9 cellular contexts compared by ENCODE assay signal in the genomic region with DNA sequence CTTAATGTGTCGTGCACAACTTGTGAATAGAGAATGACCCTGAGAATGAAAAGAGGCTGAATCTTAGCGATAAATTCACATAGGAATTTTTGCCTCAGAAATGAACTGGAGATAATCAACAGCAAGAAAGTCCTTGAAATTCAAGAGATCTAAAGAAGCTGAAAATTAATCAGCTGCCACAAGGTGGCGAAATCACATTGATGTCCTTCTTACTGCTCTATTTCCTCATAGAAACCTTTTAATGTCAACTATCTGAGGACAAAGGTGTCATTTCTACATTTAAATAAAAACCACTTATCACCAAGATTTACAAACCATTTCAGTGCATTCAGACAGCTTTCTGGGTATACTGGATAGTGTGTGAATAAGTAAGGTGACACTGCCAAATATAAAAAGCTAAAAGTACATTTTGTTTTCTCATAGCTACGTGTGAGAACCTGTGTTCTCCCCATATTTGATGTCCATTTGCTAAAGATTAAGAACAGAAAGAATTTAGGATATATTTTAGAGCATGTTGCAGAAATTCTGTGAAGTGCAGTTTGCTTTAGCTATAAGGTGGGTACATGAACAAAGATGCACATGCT.
A peak's percentile ranks its signal among the peaks of the same experiment; 100 is the strongest.
DNase-seq lines count a peak whose midpoint lies in the region; ATAC-seq, FAIRE-seq and TF ChIP-seq lines count a peak whose summit lies in the region.
"Had no signal": no experiment of that assay in that cellular context is flagged by ENCODE, and none has a peak within 500 bp of the region (broad histone marks: within the 10 kb centered on the region; RNA-seq: fewer than 3 reads in every experiment).

No MANE protein-coding gene starts in this region.

- no peak for TF ChIP-seq POLR2A in K562 (conservative IDR thresholded peaks at IDR 0.05)

- TF ChIP-seq EP300 in K562 (IDR thresholded peaks at IDR 0.05; ENCODE audit: low read length): no peak

- H3K9me1 ChIP-seq in K562 (ENCODE audit: control insufficient read depth, insufficient read depth, low read length): no peaks in the 10 kb centered on the region

- no peaks in the 10 kb centered on the region for H3K36me3 Mint-ChIP-seq in activated CD8-positive, alpha-beta memory T cell treated with anti-CD3 and anti-CD28 coated beads, Interleukin-2, amount 10 ng/mL, durations not matched to agents 7 days and 5 days

- POLR2A ChIA-PET in K562 (lab: Yijun Ruan, JAX): no interaction called here

- CTCF ChIA-PET in K562 (lab: Yijun Ruan, JAX; ENCODE audit: low intra/inter-chr PET ratio): interaction anchor here (0.6 kb wide), 1 partner anchor 609 kb away, joined by 4 read pairs; no protein-coding TSS in a partner anchor
- CTCF ChIA-PET in activated CD8-positive, alpha-beta memory T cell treated with anti-CD3 and anti-CD28 coated beads, Interleukin-2, amount 10 ng/mL, durations not matched to agents 7 days and 5 days (lab: Charles Lee): no interaction called here

- H4K20me1 ChIP-seq in K562 (replicated peaks; ENCODE audit: control insufficient read depth, insufficient read depth, low read length): no peaks in the 10 kb centered on the region

- H3K4me1 ChIP-seq in HAP-1 (peaks cover 27% of the 10 kb centered on the region), K562 (replicated peaks in 1 of 2; ENCODE audit: control insufficient read depth in 2 of 2, insufficient read depth in 2 of 2, low read length in 2 of 2) (no peaks in the 10 kb centered on the region)

- no TSS peak for BruUV-seq in K562 (replicated peaks; lab: Mats Ljungman, UMichigan)

- H3K27me3 ChIP-seq in HAP-1 (ENCODE audit: low read depth) (no peaks in the 10 kb centered on the region), K562 (ENCODE audit: control insufficient read depth in 2 of 2, insufficient read depth in 2 of 2, low read length in 2 of 2) (no peaks in the 10 kb centered on the region)

- no peak overlapping the region for H3K4me2 ChIP-seq in K562 (ENCODE audit: insufficient read depth, low read length)

- intact Hi-C loops in K562 (cut with micrococcal nuclease) (loop anchor here (5.0 kb wide), 1 partner anchor 611 kb away; no protein-coding TSS in a partner anchor), posterior vena cava (cut with DNase I) (no loop called here)

- 3% methylated on average over 4 of the region's 4 CpGs for WGBS in K562 (ENCODE audit: insufficient coverage, low coverage, missing lambda C conversion rate)

- DNase-seq in DMS53 treated with DMSO at 0.1 percent for 48 hours (lab: John Stamatoyannopoulos, UW; ENCODE audit: unreplicated experiment): peak; percentile 87
- peak; percentile 68 to 82 for DNase-seq in HAP-1 (ENCODE audit: low spot score in 2 of 2)
- peak; percentile 10 for DNase-seq in NCI-H226
- peak in 3 of 4 experiments; percentile 6 to 11 (median 9) for DNase-seq in K562 (ENCODE audit: extremely low read depth in 1 of 4, low spot score in 3 of 4)
- DNase-seq in kidney tubule cell (ENCODE audit: low spot score): peak; percentile 73
- DNase-seq in posterior vena cava (ENCODE audit: low spot score): no peak
- no peak for DNase-seq in activated CD8-positive, alpha-beta memory T cell treated with anti-CD3 and anti-CD28 coated beads, Interleukin-2, amount 10 ng/mL, durations not matched to agents 7 days and 5 days

- no peak overlapping the region for H2AFZ ChIP-seq in K562 (ENCODE audit: low read depth, low read length)

- ATAC-seq in K562 (no peak), HG03521 (IDR thresholded peaks at IDR 0.05; ENCODE audit: unreplicated experiment) (no peak)
- no peak for ATAC-seq in activated CD8-positive, alpha-beta memory T cell treated with anti-CD3 and anti-CD28 coated beads, Interleukin-2, amount 10 ng/mL, durations not matched to agents 7 days and 5 days

- no peaks in the 10 kb centered on the region for H3K9me3 Mint-ChIP-seq in activated CD8-positive, alpha-beta memory T cell treated with anti-CD3 and anti-CD28 coated beads, Interleukin-2, amount 10 ng/mL, durations not matched to agents 7 days and 5 days (ENCODE audit: low read depth)
- H3K9me3 Mint-ChIP-seq: T-helper 1 cell treated with Interleukin-12 subunit alpha and Interleukin-12 subunit beta and Interleukin-4 antibody, amounts not matched to agents 30 μg/mL and 1 μg/mL, for 36 hours had no signal

- H3K27ac ChIP-seq in K562 (ENCODE audit: extremely low read depth, low read depth, low read length): no peak overlapping the region

- H3K4me1 Mint-ChIP-seq in activated CD8-positive, alpha-beta memory T cell treated with anti-CD3 and anti-CD28 coated beads, Interleukin-2, amount 10 ng/mL, durations not matched to agents 7 days and 5 days: no peaks in the 10 kb centered on the region

- FAIRE-seq in K562 (lab: Jason Lieb, UNC): no peak

- H3K4me3 Mint-ChIP-seq in activated CD8-positive, alpha-beta memory T cell treated with anti-CD3 and anti-CD28 coated beads, Interleukin-2, amount 10 ng/mL, durations not matched to agents 7 days and 5 days: no peak overlapping the region
- H3K4me3 Mint-ChIP-seq: T-helper 1 cell treated with Interleukin-12 subunit alpha and Interleukin-12 subunit beta and Interleukin-4 antibody, amounts not matched to agents 30 μg/mL and 1 μg/mL, for 36 hours had no signal

- H3K9me3 ChIP-seq in HAP-1 (no peaks in the 10 kb centered on the region), K562 (replicated peaks; ENCODE audit: control insufficient read depth, insufficient read depth, low read depth, low read length) (no peaks in the 10 kb centered on the region)

- in situ Hi-C loops in HAP-1 (cut with MboI; ENCODE audit: low sequenced_read_pairs): no loop called here
- in situ Hi-C loops in K562 (cut with MboI): no loop called here

- H3K9ac ChIP-seq in K562 (ENCODE audit: insufficient read depth in 1 of 2, low read depth in 2 of 2, low read length in 2 of 2): no peak overlapping the region

- H3K27ac Mint-ChIP-seq in activated CD8-positive, alpha-beta memory T cell treated with anti-CD3 and anti-CD28 coated beads, Interleukin-2, amount 10 ng/mL, durations not matched to agents 7 days and 5 days: no peak overlapping the region
- H3K27ac Mint-ChIP-seq: T-helper 1 cell treated with Interleukin-12 subunit alpha and Interleukin-12 subunit beta and Interleukin-4 antibody, amounts not matched to agents 30 μg/mL and 1 μg/mL, for 36 hours had no signal

- H3K36me3 ChIP-seq in HAP-1 (replicated peaks) (no peaks in the 10 kb centered on the region), K562 (ENCODE audit: control insufficient read depth, insufficient read depth, low read length) (no peaks in the 10 kb centered on the region)

- no peaks in the 10 kb centered on the region for H3K79me2 ChIP-seq in K562 (ENCODE audit: control insufficient read depth, insufficient read depth, low read length)

- no peaks in the 10 kb centered on the region for H3K27me3 Mint-ChIP-seq in activated CD8-positive, alpha-beta memory T cell treated with anti-CD3 and anti-CD28 coated beads, Interleukin-2, amount 10 ng/mL, durations not matched to agents 7 days and 5 days

- peak in 1 of 3 experiments; percentile 19; a peak in 1 of 6 replicates for TF ChIP-seq CTCF in K562 (IDR thresholded peaks at IDR 0.05 in 2 of 3, conservative IDR thresholded peaks at IDR 0.05 in 1 of 3; ENCODE audit: insufficient read depth in 2 of 3, low read depth in 1 of 3, low read length in 3 of 3)

- peak in 1 of 2 experiments; percentile 38; a peak in 1 of 4 replicates for TF ChIP-seq RAD21 in K562 (CRISPR knock-in tag; conservative IDR thresholded peaks at IDR 0.05 in 1 of 2, IDR thresholded peaks at IDR 0.05 in 1 of 2)

- H3K4me3 ChIP-seq in HAP-1 (no peak overlapping the region), K562 (no peak overlapping the region)

TF ChIP-seq in K562, 482 proteins besides CTCF, POLR2A, EP300 and RAD21:
- no peak for TF ChIP-seq MECOM (CRISPR knock-in tag; IDR thresholded peaks at IDR 0.05)
- TF ChIP-seq, protein P1, sequence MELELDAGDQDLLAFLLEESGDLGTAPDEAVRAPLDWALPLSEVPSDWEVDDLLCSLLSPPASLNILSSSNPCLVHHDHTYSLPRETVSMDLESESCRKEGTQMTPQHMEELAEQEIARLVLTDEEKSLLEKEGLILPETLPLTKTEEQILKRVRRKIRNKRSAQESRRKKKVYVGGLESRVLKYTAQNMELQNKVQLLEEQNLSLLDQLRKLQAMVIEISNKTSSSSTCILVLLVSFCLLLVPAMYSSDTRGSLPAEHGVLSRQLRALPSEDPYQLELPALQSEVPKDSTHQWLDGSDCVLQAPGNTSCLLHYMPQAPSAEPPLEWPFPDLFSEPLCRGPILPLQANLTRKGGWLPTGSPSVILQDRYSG (tag; conservative IDR thresholded peaks at IDR 0.05; ENCODE audit: low read depth): no peak
- no peak for TF ChIP-seq PTBP1 (IDR thresholded peaks at IDR 0.05; ENCODE audit: low read depth, low read length)
- no peak for TF ChIP-seq TSC22D4 (tag; IDR thresholded peaks at IDR 0.05)
- no peak for TF ChIP-seq TCF7 (IDR thresholded peaks at IDR 0.05; ENCODE audit: borderline replicate concordance)

Comparison
In these comparisons a context has a peak if more than half of its experiments do, and no peak if none do; other contexts are left out.
1. DNase-seq: peak in DMS53 treated with DMSO at 0.1 percent for 48 hours (single experiment), HAP-1 (2 of 2), NCI-H226 (single experiment), K562 (3 of 4) and kidney tubule cell (single experiment); none in posterior vena cava (single experiment) and activated CD8-positive, alpha-beta memory T cell treated with anti-CD3 and anti-CD28 coated beads, Interleukin-2, amount 10 ng/mL, durations not matched to agents 7 days and 5 days (single experiment).